In the genomic region with DNA sequence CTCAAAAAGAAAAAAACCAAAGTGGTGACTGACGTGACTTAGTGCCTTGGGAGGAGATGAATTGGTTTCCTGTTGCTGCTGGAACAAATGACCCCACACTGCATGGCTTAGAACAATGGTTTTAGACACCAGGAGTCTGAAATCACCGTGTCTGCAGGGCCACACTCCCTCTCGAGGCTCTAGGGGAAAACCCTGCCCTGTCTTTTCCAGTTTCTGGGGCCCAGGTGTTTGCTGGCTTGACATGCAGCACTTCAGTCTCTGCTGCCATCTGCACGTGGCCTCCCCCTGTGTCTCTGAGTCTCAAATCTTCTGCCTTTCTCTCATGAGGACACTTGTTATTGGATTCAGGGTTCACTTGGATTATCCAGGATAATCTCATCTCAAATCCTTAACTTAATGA, we compare ENCODE assay signal across 17 cellular contexts.
DNase-seq lines count a peak whose midpoint lies in the region; ATAC-seq and TF ChIP-seq lines count a peak whose summit lies in the region.
"Had no signal": no experiment of that assay in that cellular context is flagged by ENCODE, and none has a peak within 500 bp of the region (broad histone marks: within the 10 kb centered on the region; RNA-seq: fewer than 3 reads in every experiment).

No MANE protein-coding gene starts in this region.

- no peaks in the 10 kb centered on the region for H3K36me3 Mint-ChIP-seq in neural progenitor cell

- TF ChIP-seq CTCF in GM10266 (IDR thresholded peaks at IDR 0.05; ENCODE audit: control insufficient read depth, insufficient read depth, low read depth, missing control alignments): peak; percentile 37
- no peak for TF ChIP-seq CTCF in RWPE2 (IDR thresholded peaks at IDR 0.05; ENCODE audit: poor library complexity, severe bottlenecking)
- TF ChIP-seq CTCF in neural progenitor cell (IDR thresholded peaks at IDR 0.05): no peak
- TF ChIP-seq CTCF in sigmoid colon (IDR thresholded peaks at IDR 0.05): no peak

- no peaks in the 10 kb centered on the region for H3K27me3 ChIP-seq in RWPE2 (ENCODE audit: insufficient read depth, poor library complexity, severe bottlenecking)
- H3K27me3 ChIP-seq in neural progenitor cell: no peaks in the 10 kb centered on the region
- H3K27me3 ChIP-seq in sigmoid colon: peaks cover 0 to 5% (median 0%) of the 10 kb centered on the region in 3 donors
- H3K27me3 ChIP-seq: BLaER1 treated with 17β-estradiol and CSF1 and Interleukin-3, amounts not matched to agents 10 nM and 100 nM had no signal

- H3K4me1 ChIP-seq in RWPE2 (ENCODE audit: insufficient read depth, poor library complexity, severe bottlenecking): no peaks in the 10 kb centered on the region
- peaks cover 33% of the 10 kb centered on the region for H3K4me1 ChIP-seq in neural progenitor cell
- no peaks in the 10 kb centered on the region for H3K4me1 ChIP-seq in sigmoid colon
- H3K4me1 ChIP-seq: stomach had no signal

- no peak overlapping the region for H3K4me3 Mint-ChIP-seq in neural progenitor cell
- H3K4me3 Mint-ChIP-seq: nephron had no signal

- H3K79me2 ChIP-seq in neural progenitor cell (ENCODE audit: low read depth): no peaks in the 10 kb centered on the region

- 55 to 57% methylated on average over 4 of the region's 4 CpGs for WGBS in sigmoid colon, 2 donors

- H3K9me3 ChIP-seq in RWPE2 (ENCODE audit: severe bottlenecking) (no peaks in the 10 kb centered on the region), neural progenitor cell (ENCODE audit: low read depth) (no peaks in the 10 kb centered on the region), sigmoid colon (no peaks in the 10 kb centered on the region)
- H3K9me3 ChIP-seq: BLaER1 treated with 17β-estradiol and CSF1 and Interleukin-3, amounts not matched to agents 10 nM and 100 nM; stomach had no signal

- ATAC-seq in GM21447 (IDR thresholded peaks at IDR 0.05; ENCODE audit: unreplicated experiment) (peak; percentile 88), RWPE2 (ENCODE audit: low read depth) (no peak), GM19395 (IDR thresholded peaks at IDR 0.05; ENCODE audit: unreplicated experiment) (no peak), GM21360 (IDR thresholded peaks at IDR 0.05; ENCODE audit: unreplicated experiment) (no peak)
- ATAC-seq: left cardiac atrium had no signal

- H3K27me3 Mint-ChIP-seq in neural progenitor cell (ENCODE audit: insufficient read depth, low read depth): peaks cover 12% of the 10 kb centered on the region

- peaks cover 16% of the 10 kb centered on the region for H3F3A ChIP-seq in neural progenitor cell (ENCODE audit: low read depth)

- H3K9me3 Mint-ChIP-seq in neural progenitor cell: no peaks in the 10 kb centered on the region
- H3K9me3 Mint-ChIP-seq: nephron had no signal

- no peak for TF ChIP-seq EP300 in sigmoid colon (IDR thresholded peaks at IDR 0.05)

- peak overlapping the region; percentile 21 for H3K27ac Mint-ChIP-seq in neural progenitor cell
- H3K27ac Mint-ChIP-seq: nephron had no signal

- DNase-seq in GM10266 (ENCODE audit: extremely low spot score) (peak; percentile 48), RWPE2 (ENCODE audit: low spot score) (peak; percentile 32), neural progenitor cell (ENCODE audit: low spot score) (peak; percentile 33), SHP77 treated with DMSO at 0.1 percent for 48 hours (lab: John Stamatoyannopoulos, UW) (no peak), sigmoid colon (no peak)
- DNase-seq: effector memory CD4-positive, alpha-beta T cell; H7; left cardiac atrium; NCI-H1694 treated with DMSO at 0.1 percent for 48 hours; NK-92 treated with Interleukin-12 subunit alpha and Interleukin-12 subunit beta, amount 100 ng/mL, for 24 hours; small intestine; stomach had no signal

- H3K4me3 ChIP-seq in RWPE2 (ENCODE audit: severe bottlenecking): no peak overlapping the region
- no peak overlapping the region for H3K4me3 ChIP-seq in neural progenitor cell
- H3K4me3 ChIP-seq in sigmoid colon: no peak overlapping the region
- H3K4me3 ChIP-seq: BLaER1 treated with 17β-estradiol and CSF1 and Interleukin-3, amounts not matched to agents 10 nM and 100 nM; stomach had no signal

- no peak for TF ChIP-seq POLR2A in sigmoid colon (IDR thresholded peaks at IDR 0.05)

- H3K4me1 Mint-ChIP-seq in neural progenitor cell: peaks cover 45% of the 10 kb centered on the region

- H3K27ac ChIP-seq in RWPE2 (ENCODE audit: poor library complexity, severe bottlenecking) (no peak overlapping the region), neural progenitor cell (no peak overlapping the region), sigmoid colon (no peak overlapping the region)
- H3K27ac ChIP-seq: BLaER1 treated with 17β-estradiol and CSF1 and Interleukin-3, amounts not matched to agents 10 nM and 100 nM; stomach had no signal

- no peak overlapping the region for H2AFZ ChIP-seq in neural progenitor cell (replicated peaks)

- H4K20me1 ChIP-seq in neural progenitor cell (ENCODE audit: low read depth): no peaks in the 10 kb centered on the region
- H4K20me1 ChIP-seq: BLaER1 treated with 17β-estradiol and CSF1 and Interleukin-3, amounts not matched to agents 10 nM and 100 nM had no signal

- no peak overlapping the region for H3K9ac ChIP-seq in neural progenitor cell
- H3K9ac ChIP-seq: BLaER1 treated with 17β-estradiol and CSF1 and Interleukin-3, amounts not matched to agents 10 nM and 100 nM had no signal

- H3K4me2 ChIP-seq in neural progenitor cell: peak overlapping the region; percentile 21

- intact Hi-C loops in sigmoid colon (cut with DNase I): no loop called here

- H3K36me3 ChIP-seq in RWPE2 (ENCODE audit: low read depth) (no peaks in the 10 kb centered on the region), neural progenitor cell (no peaks in the 10 kb centered on the region), sigmoid colon (no peaks in the 10 kb centered on the region)
- H3K36me3 ChIP-seq: BLaER1 treated with 17β-estradiol and CSF1 and Interleukin-3, amounts not matched to agents 10 nM and 100 nM; stomach had no signal

Comparison
In these comparisons a context has a peak if more than half of its experiments do, and no peak if none do; other contexts are left out.
1. DNase-seq: peak in GM10266 (single experiment), RWPE2 (single experiment) and neural progenitor cell (single experiment); none in SHP77 treated with DMSO at 0.1 percent for 48 hours (single experiment) and sigmoid colon (single experiment).